In the genomic region with DNA sequence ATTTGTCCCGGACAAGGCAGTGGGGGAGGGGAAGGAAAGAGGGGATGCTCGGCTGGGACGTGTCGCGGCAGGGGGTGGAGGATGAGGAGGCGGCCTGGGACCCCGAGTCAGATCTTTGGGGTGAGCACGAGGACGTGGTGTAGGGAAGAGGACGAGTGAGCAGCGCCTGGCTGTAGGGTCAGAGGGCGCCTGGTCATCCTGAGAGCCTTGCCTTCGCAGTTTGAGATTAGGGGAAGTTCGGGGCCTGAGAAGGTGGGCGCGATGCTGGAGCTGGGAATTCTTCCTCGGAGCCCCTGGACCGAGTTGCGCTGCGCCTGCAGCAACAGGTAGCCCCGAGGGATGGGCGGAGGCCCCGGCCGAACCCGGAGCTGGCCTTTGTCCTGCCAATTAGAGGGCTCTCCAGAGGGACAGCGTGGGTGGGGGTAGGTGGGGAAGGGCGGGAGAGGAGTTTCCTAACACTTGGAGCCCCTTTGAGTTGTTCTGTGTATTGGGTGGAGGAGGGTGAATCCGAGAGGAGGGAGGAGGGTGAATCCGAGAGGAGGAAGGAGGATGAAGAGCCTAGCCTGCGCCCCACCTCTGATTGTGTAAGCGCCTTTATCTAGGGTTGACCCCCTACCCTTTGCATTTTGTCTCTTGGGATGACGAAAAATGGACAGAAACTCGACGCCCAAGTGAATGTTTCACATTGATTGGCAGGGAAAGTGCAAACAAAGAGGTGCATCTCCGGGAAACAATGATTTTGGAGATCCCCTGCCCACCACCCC, we compare ENCODE assay signal across 8 cellular contexts.
DNase-seq lines count a peak whose midpoint lies in the region; ATAC-seq, FAIRE-seq and TF ChIP-seq lines count a peak whose summit lies in the region.

No MANE protein-coding gene starts in this region.

- CTCF ChIA-PET in T-cell (lab: Charles Lee), result no interaction called here

- peaks cover 0 to 53% (median 24%) of the 10 kb centered on the region in 9 donors for H3K27me3 ChIP-seq in heart left ventricle
- H3K27me3 ChIP-seq in rectal smooth muscle tissue (ENCODE audit: control insufficient read depth, insufficient read depth, low read length), result peaks cover 9% of the 10 kb centered on the region

- H3K36me3 ChIP-seq in heart left ventricle (no peaks in the 10 kb centered on the region), rectal smooth muscle tissue (ENCODE audit: control insufficient read depth, insufficient read depth, low read length) (no peaks in the 10 kb centered on the region)

- peak overlapping the region in 2 of 3 donors; percentile 49 to 74 for H3K4me3 Mint-ChIP-seq in T-cell

- H3K4me3 ChIP-seq in heart left ventricle, result peak overlapping the region; percentile 46 to 69 (median 56)
- peak overlapping the region; percentile 84 for H3K4me3 ChIP-seq in rectal smooth muscle tissue (ENCODE audit: low read length)

- no peaks in the 10 kb centered on the region for H3K9me3 ChIP-seq in heart left ventricle

- H3K9me3 Mint-ChIP-seq in T-cell, result no peaks in the 10 kb centered on the region

- TF ChIP-seq POLR2A in GM12892 (IDR thresholded peaks at IDR 0.05; ENCODE audit: low read depth, low read length) (no peak), heart left ventricle (IDR thresholded peaks at IDR 0.05) (no peak)

- ATAC-seq in T-cell (replicated peaks in 1 of 4) (peak in 1 of 4 experiments; percentile 16), heart left ventricle (peak in 2 of 4 donors; percentile 32 to 44)

- POLR2A ChIA-PET in T-cell (lab: Charles Lee), result no interaction called here

- intact Hi-C loops in heart left ventricle (cut with DNase I), result loop anchor here in 5 of 10 donors (2.0 to 10.0 kb wide), 5 partner anchors 68 to 259 kb away; no protein-coding TSS in a partner anchor

- peaks cover 58 to 70% of the 10 kb centered on the region in 2 donors for H3K27me3 Mint-ChIP-seq in T-cell

- H3K27ac Mint-ChIP-seq in T-cell, result no peak overlapping the region

- TF ChIP-seq CTCF in heart left ventricle (IDR thresholded peaks at IDR 0.05), result no peak

- H3K9ac ChIP-seq in rectal smooth muscle tissue (ENCODE audit: low read length), result no peak overlapping the region

- H3K27ac ChIP-seq in heart left ventricle (peak overlapping the region in 8 of 12 donors; percentile 21 to 78 (median 58)), rectal smooth muscle tissue (ENCODE audit: low read depth, low read length) (no peak overlapping the region)

- H3K4me1 ChIP-seq in heart left ventricle, result peaks cover 0 to 39% (median 17%) of the 10 kb centered on the region in 12 donors
- peaks cover 6% of the 10 kb centered on the region for H3K4me1 ChIP-seq in rectal smooth muscle tissue (ENCODE audit: control insufficient read depth, insufficient read depth, low read length)

- H3K36me3 Mint-ChIP-seq in T-cell, result no peaks in the 10 kb centered on the region

- H3K4me1 Mint-ChIP-seq in T-cell, result peaks cover 28 to 40% (median 33%) of the 10 kb centered on the region in 3 donors

- DNase-seq in GM12892 (ENCODE audit: insufficient read length) (no peak), T-cell (no peak), heart left ventricle (peak in 2 of 5 donors; percentile 6 to 20), NCI-H82 treated with DMSO at 0.1 percent for 48 hours (lab: John Stamatoyannopoulos, UW; ENCODE audit: unreplicated experiment) (no peak), EL (no peak), KG1 (lab: John Stamatoyannopoulos, UW) (no peak)
- DNase-seq in activated CD8-positive, alpha-beta memory T cell treated with anti-CD3 and anti-CD28 coated beads for 24 hours, result no peak

- 1 to 2% (median 2%) methylated on average over 35 of the region's 35 CpGs for WGBS in heart left ventricle, 4 donors

- FAIRE-seq in GM12892 (lab: Jason Lieb, UNC), result peak; percentile 40
